Comparison of ENCODE assay signal across 8 cellular contexts in genomic region chr9:37592108-37592951, GRCh38. TPM values are rescaled to one million over a fixed set of nuclear protein-coding genes. Genes with fewer than 3 reads are reported as not detected.
DNase-seq lines count a peak whose midpoint lies in the region; ATAC-seq and TF ChIP-seq lines count a peak whose summit lies in the region.

TSS of gene TOMM5 (minus strand) at chr9:37592597. CDS start at chr9:37592532, 65 bp downstream.

- H3K36me3 ChIP-seq in KMS-11 (ENCODE audit: insufficient read depth) (peaks cover 11% of the 10 kb centered on the region; the same call in 1 of the 2 replicates), Peyer's patch (peaks cover 0 to 15% (median 0%) of the 10 kb centered on the region in 3 donors), esophagus muscularis mucosa (peaks cover 0 to 18% (median 16%) of the 10 kb centered on the region in 4 donors), muscle layer of duodenum (ENCODE audit: control insufficient read depth in 1 of 2, insufficient read depth in 2 of 2, low read length in 2 of 2) (peaks cover 10 to 11% of the 10 kb centered on the region in 2 donors)

- H3K9me3 ChIP-seq in Peyer's patch: no peaks in the 10 kb centered on the region
- no peaks in the 10 kb centered on the region for H3K9me3 ChIP-seq in esophagus muscularis mucosa
- H3K9me3 ChIP-seq in muscle layer of duodenum (ENCODE audit: control insufficient read depth in 1 of 2, low read length in 2 of 2): no peaks in the 10 kb centered on the region

- peak within 1 kb of the TSS; percentile 81 for H3K4me2 ChIP-seq in KMS-11

- TF ChIP-seq POLR2A in Peyer's patch (IDR thresholded peaks at IDR 0.05) (peak; percentile 69 to 80), esophagus muscularis mucosa (IDR thresholded peaks at IDR 0.05; ENCODE audit: low read depth) (peak; percentile 47)

- peaks cover 13% of the 10 kb centered on the region; the same call in 1 of the 2 replicates for H4K20me1 ChIP-seq in KMS-11 (ENCODE audit: insufficient read depth)

- H3K4me1 ChIP-seq in KMS-11 (ENCODE audit: low read depth, poor library complexity, severe bottlenecking) (peaks cover 45% of the 10 kb centered on the region), Peyer's patch (peaks cover 0 to 38% (median 0%) of the 10 kb centered on the region in 4 donors), esophagus muscularis mucosa (peaks cover 26 to 46% (median 37%) of the 10 kb centered on the region in 4 donors), muscle layer of duodenum (ENCODE audit: control insufficient read depth in 1 of 2, insufficient read depth in 2 of 2, low read length in 2 of 2) (peaks cover 8 to 15% of the 10 kb centered on the region in 2 donors)

- DNase-seq in DMS79 (lab: John Stamatoyannopoulos, UW): peak; percentile 80
- DNase-seq in Peyer's patch: peak; percentile 93 to 97 (median 95)
- peak; percentile 92 to 94 for DNase-seq in activated T-cell treated with anti-CD3 and anti-CD28 coated beads, Interleukin-2, amount 50 U/mL, for 48 hours
- DNase-seq in esophagus muscularis mucosa (ENCODE audit: extremely low spot score): peak; percentile 97
- DNase-seq in stimulated activated CD8-positive, alpha-beta memory T cell treated with anti-CD3 and anti-CD28 coated beads, Interleukin-7, amount 100 ng/mL, for 4 hours (ENCODE audit: low read depth in 2 of 2): peak; percentile 85 to 86

- H3K79me2 ChIP-seq in KMS-11 (ENCODE audit: insufficient read depth, low read depth): peaks cover 51% of the 10 kb centered on the region

- 0% methylated on average over 27 of the region's 72 CpGs for WGBS in esophagus muscularis mucosa

- H3K9ac ChIP-seq in KMS-11: peak within 1 kb of the TSS; percentile 96

- H3K27ac ChIP-seq in KMS-11 (peak within 1 kb of the TSS; percentile 77), Peyer's patch (peak within 1 kb of the TSS; percentile 78 to 89 (median 84)), esophagus muscularis mucosa (replicated peaks in 1 of 4) (peak within 1 kb of the TSS; percentile 80 to 90 (median 84)), muscle layer of duodenum (ENCODE audit: low read length) (peak within 1 kb of the TSS; percentile 81)

- H3K4me3 ChIP-seq in KMS-11 (IDR thresholded peaks at IDR 0.05; ENCODE audit: insufficient read depth, low read depth, low read length) (no peak within 1 kb of the TSS), Peyer's patch (peak within 1 kb of the TSS; percentile 71 to 91 (median 80)), esophagus muscularis mucosa (peak within 1 kb of the TSS; percentile 61 to 96 (median 82)), muscle layer of duodenum (ENCODE audit: low read depth in 1 of 2, low read length in 2 of 2) (peak within 1 kb of the TSS; percentile 81 to 99)

- ATAC-seq in GM21786 (IDR thresholded peaks at IDR 0.05; ENCODE audit: unreplicated experiment): peak; percentile 85

- intact Hi-C loops in esophagus muscularis mucosa (cut with DNase I): no loop called here

- TF ChIP-seq CTCF in KMS-11 (conservative IDR thresholded peaks at IDR 0.05; ENCODE audit: low read depth, low read length) (no peak), Peyer's patch (IDR thresholded peaks at IDR 0.05) (peak in 1 of 6 experiments; percentile 12), esophagus muscularis mucosa (IDR thresholded peaks at IDR 0.05) (peak in 1 of 3 experiments; percentile 20)

- no peak for TF ChIP-seq EP300 in esophagus muscularis mucosa (IDR thresholded peaks at IDR 0.05)

- H2AFZ ChIP-seq in KMS-11 (ENCODE audit: low read depth): peak within 1 kb of the TSS; percentile 87

- no peaks in the 10 kb centered on the region for H3K27me3 ChIP-seq in KMS-11 (ENCODE audit: insufficient read depth, low read depth)
- no peaks in the 10 kb centered on the region for H3K27me3 ChIP-seq in Peyer's patch
- peaks cover 0 to 6% (median 0%) of the 10 kb centered on the region in 4 donors for H3K27me3 ChIP-seq in esophagus muscularis mucosa
- no peaks in the 10 kb centered on the region for H3K27me3 ChIP-seq in muscle layer of duodenum (ENCODE audit: low read depth, low read length)

RNA-seq across cellular contexts. Expression of gene TOMM5, which starts in this region (rescaled TPM):
- total RNA-seq in Peyer's patch: 100 to 1,000 TPM in 2 of 4 donors, 10 to 100 TPM in 2; 26.9 to 116 (median 77.0) TPM
- 10 to 100 TPM; 55.7 to 84.3 (median 62.5) TPM for total RNA-seq in esophagus muscularis mucosa
